Comparison of ENCODE assay signal across 12 cellular contexts in genomic region chr4:101284546-101284945, GRCh38.
DNase-seq lines count a peak whose midpoint lies in the region; ATAC-seq and TF ChIP-seq lines count a peak whose summit lies in the region.
"Had no signal": no experiment of that assay in that cellular context is flagged by ENCODE, and none has a peak within 500 bp of the region (broad histone marks: within the 10 kb centered on the region; RNA-seq: fewer than 3 reads in every experiment).

No MANE protein-coding gene starts in this region.

- TF ChIP-seq CTCF in A673 (conservative IDR thresholded peaks at IDR 0.05; ENCODE audit: low read depth, low read length) = no peak
- TF ChIP-seq CTCF in H9 (conservative IDR thresholded peaks at IDR 0.05) = no peak
- no peak for TF ChIP-seq CTCF in chondrocyte (IDR thresholded peaks at IDR 0.05)
- no peak for TF ChIP-seq CTCF in left lung (IDR thresholded peaks at IDR 0.05)

- H2AFZ ChIP-seq in H9 (ENCODE audit: low read length) = no peak overlapping the region

- H3K27ac ChIP-seq in A673 (ENCODE audit: low read depth, low read length, poor library complexity, severe bottlenecking) (peak overlapping the region; percentile 90), H9 (ENCODE audit: insufficient read length, low read depth, low read length) (no peak overlapping the region), left lung (peak overlapping the region in 1 of 2 donors; percentile 41)

- H3T11ph ChIP-seq in H9 (ENCODE audit: low read length) = no peak overlapping the region

- intact Hi-C loops in A673 (cut with micrococcal nuclease; ENCODE audit: unreplicated experiment) (no loop called here), left lung (cut with DNase I) (no loop called here)

- H3K9me3 ChIP-seq in A673 (ENCODE audit: low read depth, low read length, poor library complexity, severe bottlenecking) (no peaks in the 10 kb centered on the region), H9 (ENCODE audit: control insufficient read depth, low read depth, low read length) (no peaks in the 10 kb centered on the region), left lung (no peaks in the 10 kb centered on the region)
- H3K9me3 ChIP-seq: HAP-1 had no signal

- ATAC-seq in left lung (peak; percentile 19), GM18502 (IDR thresholded peaks at IDR 0.05; ENCODE audit: poor library complexity, unreplicated experiment) (no peak), GM21737 (IDR thresholded peaks at IDR 0.05; ENCODE audit: unreplicated experiment) (no peak), GM21576 (IDR thresholded peaks at IDR 0.05; ENCODE audit: unreplicated experiment) (no peak)

- H3K9me3 Mint-ChIP-seq in H9 = no peaks in the 10 kb centered on the region
- peaks cover 2% of the 10 kb centered on the region for H3K9me3 Mint-ChIP-seq in chondrocyte (ENCODE audit: low read depth)

- no peak overlapping the region for H2BK20ac ChIP-seq in H9 (ENCODE audit: low read depth, low read length, poor library complexity, severe bottlenecking)

- H3K27ac Mint-ChIP-seq in H9 = peak overlapping the region in 2 of 3 experiments; percentile 40 to 94; a peak in 2 of 7 replicates
- peak overlapping the region; percentile 24 for H3K27ac Mint-ChIP-seq in chondrocyte (ENCODE audit: unreplicated experiment)

- H3K4me1 Mint-ChIP-seq in H9 (peaks cover 57 to 76% of the 10 kb centered on the region in 2 experiments), chondrocyte (ENCODE audit: low read depth) (peaks cover 35% of the 10 kb centered on the region)

- no peak for DNase-seq in A673 (ENCODE audit: low spot score)
- no peak for DNase-seq in H9
- DNase-seq in chondrocyte (ENCODE audit: low spot score) = no peak
- DNase-seq in left lung = no peak
- no peak for DNase-seq in NOMO-1 (lab: John Stamatoyannopoulos, UW; ENCODE audit: unreplicated experiment in 2 of 2)
- DNase-seq: NCI-H69; stimulated activated CD4-positive, alpha-beta T cell treated with anti-CD3 and anti-CD28 coated beads, Interleukin-4, amount 100 ng/mL, for 1 hour; stimulated activated naive CD4-positive, alpha-beta T cell treated with Interleukin-2 at 50 U/mL for 16 hours had no signal

- no peak overlapping the region for H2BK12ac ChIP-seq in H9 (ENCODE audit: insufficient read length, low read depth, low read length)

- H3K79me1 ChIP-seq in H9 (ENCODE audit: insufficient read depth, low read depth, low read length, poor library complexity, severe bottlenecking) = no peaks in the 10 kb centered on the region

- no peak overlapping the region for H3K18ac ChIP-seq in H9 (ENCODE audit: insufficient read length, low read depth, low read length)

- no peak overlapping the region for H3K4ac ChIP-seq in H9 (ENCODE audit: low read depth, low read length)

- BruUV-seq in A673 (replicated peaks; lab: Mats Ljungman, UMichigan) = no TSS peak

- H4K20me1 ChIP-seq in H9 (ENCODE audit: control insufficient read depth, insufficient read depth, insufficient read length) = no peaks in the 10 kb centered on the region

- no peak overlapping the region for H2BK5ac ChIP-seq in H9 (ENCODE audit: insufficient read length, low read length)

- H3K79me2 ChIP-seq in H9 (ENCODE audit: insufficient read depth, low read length) = peaks cover 2% of the 10 kb centered on the region; the same call in 1 of the 2 replicates

- H3K4me1 ChIP-seq in A673 (ENCODE audit: insufficient read depth, low read length, poor library complexity, severe bottlenecking) (peaks cover 97% of the 10 kb centered on the region), H9 (ENCODE audit: insufficient read depth, low read length) (peaks cover 17% of the 10 kb centered on the region), left lung (peaks cover 5 to 79% of the 10 kb centered on the region in 2 donors)
- H3K4me1 ChIP-seq: HAP-1 had no signal

- H3K14ac ChIP-seq in H9 (ENCODE audit: insufficient read depth, low read length) = no peak overlapping the region

- H2AK5ac ChIP-seq in H9 (ENCODE audit: insufficient read length, low read length) = no peak overlapping the region

- H3K4me2 ChIP-seq in H9 (ENCODE audit: insufficient read depth, insufficient read length, low read length) = no peak overlapping the region

- H3K36me3 ChIP-seq in A673 (ENCODE audit: insufficient read depth, low read length, poor library complexity, severe bottlenecking) (no peaks in the 10 kb centered on the region), left lung (no peaks in the 10 kb centered on the region)
- H3K36me3 ChIP-seq: HAP-1 had no signal

- no peak overlapping the region for H3K56ac ChIP-seq in H9 (ENCODE audit: insufficient read length, low read depth, low read length)

- H3K9ac ChIP-seq in H9 (ENCODE audit: extremely low read depth, insufficient read length, low read length) = no peak overlapping the region

- POLR2A ChIA-PET in A673 (lab: Charles Lee; ENCODE audit: low non-redundant PET) = no interaction called here

- H4K91ac ChIP-seq in H9 (ENCODE audit: insufficient read length, low read depth, low read length) = no peak overlapping the region

- H3K23me2 ChIP-seq in H9 (ENCODE audit: insufficient read length, low read depth, low read length, poor library complexity, severe bottlenecking) = no peaks in the 10 kb centered on the region

- no peak overlapping the region for H4K5ac ChIP-seq in H9 (ENCODE audit: insufficient read length, low read depth, low read length)

- no peaks in the 10 kb centered on the region for H3K27me3 Mint-ChIP-seq in H9 (ENCODE audit: low read depth)
- H3K27me3 Mint-ChIP-seq in chondrocyte (ENCODE audit: low read depth) = no peaks in the 10 kb centered on the region

- no peak overlapping the region for H2BK120ac ChIP-seq in H9 (ENCODE audit: low read depth, low read length, poor library complexity, severe bottlenecking)

- WGBS in H9 (ENCODE audit: extremely low coverage, insufficient read length, low lambda C conversion rate) = no CpG with 5 or more reads among the region's 1 CpG

- no peak overlapping the region for H3K4me3 ChIP-seq in A673 (ENCODE audit: low read depth, low read length, poor library complexity, severe bottlenecking)
- no peak overlapping the region for H3K4me3 ChIP-seq in left lung
- H3K4me3 ChIP-seq: HAP-1 had no signal

- H3K27me3 ChIP-seq in A673 (replicated peaks; ENCODE audit: insufficient read depth, low read depth, low read length, poor library complexity) (no peaks in the 10 kb centered on the region), H9 (ENCODE audit: insufficient read depth, low read length) (no peaks in the 10 kb centered on the region), left lung (no peaks in the 10 kb centered on the region)

- no peak overlapping the region for H3K23ac ChIP-seq in H9 (ENCODE audit: insufficient read length, low read depth, low read length)

- CTCF ChIA-PET in A673 (lab: Charles Lee) = no interaction called here

- H3K36me3 Mint-ChIP-seq in H9 (ENCODE audit: insufficient read depth in 1 of 3, low read depth in 3 of 3) (no peaks in the 10 kb centered on the region; a peak in 1 of 7 replicates), chondrocyte (ENCODE audit: low read depth) (no peaks in the 10 kb centered on the region)

- H4K8ac ChIP-seq in H9 (replicated peaks; ENCODE audit: insufficient read length, low read depth, low read length) = no peak overlapping the region

- no peak overlapping the region for H2BK15ac ChIP-seq in H9 (ENCODE audit: low read depth, low read length)

- peak overlapping the region in 1 of 2 experiments; percentile 25; a peak in 1 of 5 replicates for H3K4me3 Mint-ChIP-seq in H9
- H3K4me3 Mint-ChIP-seq in chondrocyte (ENCODE audit: unreplicated experiment) = no peak overlapping the region
